ENCODE assay signal across 1 cellular context in the genomic region with DNA sequence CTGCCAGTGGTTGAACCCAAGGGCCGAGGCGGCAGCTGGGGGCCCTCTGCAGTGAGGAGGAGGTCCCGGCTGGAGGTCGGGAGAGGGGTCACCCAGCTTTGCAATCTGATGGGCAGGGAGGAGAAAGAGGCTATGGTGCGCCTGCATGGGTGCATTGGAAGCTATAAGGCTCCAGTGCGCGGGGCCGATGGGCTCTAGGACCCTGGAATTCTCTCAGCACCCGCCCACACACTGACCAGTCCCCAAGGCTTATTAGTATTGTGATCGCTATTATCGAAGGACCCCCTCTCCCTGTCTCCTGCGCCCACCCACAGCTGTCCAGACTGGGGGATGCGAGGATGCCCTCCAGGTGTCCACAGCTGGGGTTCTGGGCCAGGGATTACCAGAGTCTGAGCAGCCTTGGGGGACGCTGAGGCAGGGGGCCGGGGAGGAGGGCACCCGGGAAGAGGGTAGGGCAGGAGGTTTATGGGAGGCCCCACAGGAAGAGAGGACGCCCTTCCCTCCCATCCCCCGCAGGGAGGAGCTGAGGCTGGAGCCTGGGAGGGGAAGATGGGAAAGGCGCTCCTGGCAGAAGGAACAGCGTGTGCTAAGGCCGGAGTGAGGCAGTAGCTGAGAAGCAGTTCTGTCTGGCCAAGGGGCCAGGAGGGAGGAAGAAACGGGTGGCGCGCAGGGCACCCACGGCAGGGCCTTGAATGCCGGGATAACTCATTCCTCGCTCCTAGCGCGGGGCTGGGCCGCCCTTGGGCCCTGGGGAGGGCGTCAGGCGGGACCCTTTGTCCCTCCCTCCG.
TF ChIP-seq lines count a peak whose summit lies in the region.

No MANE protein-coding gene starts in this region.

TF ChIP-seq in WTC11, 78 proteins besides CTCF, POLR2A, EP300 and RAD21 (continued from another document and continues in another):
- TF ChIP-seq ZNF532 (CRISPR knock-in tag; IDR thresholded peaks at IDR 0.05; ENCODE audit: borderline replicate concordance) (no peak), USF1 (CRISPR knock-in tag; IDR thresholded peaks at IDR 0.05) (0 out of 2 replicates have a peak, but pooled peaks have one; percentile 18), ZNF423 (CRISPR knock-in tag; IDR thresholded peaks at IDR 0.05) (peak; percentile 86), NR1H2 (CRISPR knock-in tag; IDR thresholded peaks at IDR 0.05) (no peak), E2F5 (CRISPR knock-in tag; IDR thresholded peaks at IDR 0.05) (0 out of 2 replicates have a peak, but pooled peaks have one; percentile 6), MXD4 (CRISPR knock-in tag; IDR thresholded peaks at IDR 0.05; ENCODE audit: borderline replicate concordance) (no peak), AFF4 (CRISPR knock-in tag; IDR thresholded peaks at IDR 0.05; ENCODE audit: borderline replicate concordance) (0 out of 2 replicates have a peak, but pooled peaks have one; percentile 46), ZNF138 (CRISPR knock-in tag; conservative IDR thresholded peaks at IDR 0.05) (no peak), SMAD4 (CRISPR knock-in tag; IDR thresholded peaks at IDR 0.05) (0 out of 2 replicates have a peak, but pooled peaks have one; percentile 41), GTF2I (CRISPR knock-in tag; conservative IDR thresholded peaks at IDR 0.05) (peak; percentile 88), NFYB (CRISPR knock-in tag; conservative IDR thresholded peaks at IDR 0.05; ENCODE audit: low read depth) (no peak), ZNF396 (CRISPR knock-in tag; IDR thresholded peaks at IDR 0.05; ENCODE audit: borderline replicate concordance) (no peak), CDX4 (CRISPR knock-in tag; IDR thresholded peaks at IDR 0.05; ENCODE audit: borderline replicate concordance) (no peak), NR3C1 (CRISPR knock-in tag; conservative IDR thresholded peaks at IDR 0.05; ENCODE audit: low read depth) (no peak), ZSCAN18 (CRISPR knock-in tag; IDR thresholded peaks at IDR 0.05) (no peak), TP53 (CRISPR knock-in tag; IDR thresholded peaks at IDR 0.05) (no peak), JAZF1 (CRISPR knock-in tag; IDR thresholded peaks at IDR 0.05) (no peak), JUN (CRISPR knock-in tag; IDR thresholded peaks at IDR 0.05) (no peak), ZNF219 (CRISPR knock-in tag; IDR thresholded peaks at IDR 0.05; ENCODE audit: borderline replicate concordance) (0 out of 2 replicates have a peak, but pooled peaks have one; percentile 20), NFE2L1 (CRISPR knock-in tag; IDR thresholded peaks at IDR 0.05) (0 out of 2 replicates have a peak, but pooled peaks have one; percentile 30), FOXP1 (CRISPR knock-in tag; IDR thresholded peaks at IDR 0.05; ENCODE audit: borderline replicate concordance) (0 out of 2 replicates have a peak, but pooled peaks have one; percentile 20), FOXK1 (CRISPR knock-in tag; IDR thresholded peaks at IDR 0.05) (no peak), E2F1 (CRISPR knock-in tag; IDR thresholded peaks at IDR 0.05) (no peak)
- TF ChIP-seq, protein P1, sequence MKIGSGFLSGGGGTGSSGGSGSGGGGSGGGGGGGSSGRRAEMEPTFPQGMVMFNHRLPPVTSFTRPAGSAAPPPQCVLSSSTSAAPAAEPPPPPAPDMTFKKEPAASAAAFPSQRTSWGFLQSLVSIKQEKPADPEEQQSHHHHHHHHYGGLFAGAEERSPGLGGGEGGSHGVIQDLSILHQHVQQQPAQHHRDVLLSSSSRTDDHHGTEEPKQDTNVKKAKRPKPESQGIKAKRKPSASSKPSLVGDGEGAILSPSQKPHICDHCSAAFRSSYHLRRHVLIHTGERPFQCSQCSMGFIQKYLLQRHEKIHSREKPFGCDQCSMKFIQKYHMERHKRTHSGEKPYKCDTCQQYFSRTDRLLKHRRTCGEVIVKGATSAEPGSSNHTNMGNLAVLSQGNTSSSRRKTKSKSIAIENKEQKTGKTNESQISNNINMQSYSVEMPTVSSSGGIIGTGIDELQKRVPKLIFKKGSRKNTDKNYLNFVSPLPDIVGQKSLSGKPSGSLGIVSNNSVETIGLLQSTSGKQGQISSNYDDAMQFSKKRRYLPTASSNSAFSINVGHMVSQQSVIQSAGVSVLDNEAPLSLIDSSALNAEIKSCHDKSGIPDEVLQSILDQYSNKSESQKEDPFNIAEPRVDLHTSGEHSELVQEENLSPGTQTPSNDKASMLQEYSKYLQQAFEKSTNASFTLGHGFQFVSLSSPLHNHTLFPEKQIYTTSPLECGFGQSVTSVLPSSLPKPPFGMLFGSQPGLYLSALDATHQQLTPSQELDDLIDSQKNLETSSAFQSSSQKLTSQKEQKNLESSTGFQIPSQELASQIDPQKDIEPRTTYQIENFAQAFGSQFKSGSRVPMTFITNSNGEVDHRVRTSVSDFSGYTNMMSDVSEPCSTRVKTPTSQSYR (CRISPR knock-in tag; IDR thresholded peaks at IDR 0.05): peak; percentile 37; the same call in 1 of the 2 replicates
- TF ChIP-seq, protein P2, sequence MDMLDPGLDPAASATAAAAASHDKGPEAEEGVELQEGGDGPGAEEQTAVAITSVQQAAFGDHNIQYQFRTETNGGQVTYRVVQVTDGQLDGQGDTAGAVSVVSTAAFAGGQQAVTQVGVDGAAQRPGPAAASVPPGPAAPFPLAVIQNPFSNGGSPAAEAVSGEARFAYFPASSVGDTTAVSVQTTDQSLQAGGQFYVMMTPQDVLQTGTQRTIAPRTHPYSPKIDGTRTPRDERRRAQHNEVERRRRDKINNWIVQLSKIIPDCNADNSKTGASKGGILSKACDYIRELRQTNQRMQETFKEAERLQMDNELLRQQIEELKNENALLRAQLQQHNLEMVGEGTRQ (CRISPR knock-in tag; IDR thresholded peaks at IDR 0.05): 0 out of 2 replicates have a peak, but pooled peaks have one; percentile 18
- TF ChIP-seq, protein P3, sequence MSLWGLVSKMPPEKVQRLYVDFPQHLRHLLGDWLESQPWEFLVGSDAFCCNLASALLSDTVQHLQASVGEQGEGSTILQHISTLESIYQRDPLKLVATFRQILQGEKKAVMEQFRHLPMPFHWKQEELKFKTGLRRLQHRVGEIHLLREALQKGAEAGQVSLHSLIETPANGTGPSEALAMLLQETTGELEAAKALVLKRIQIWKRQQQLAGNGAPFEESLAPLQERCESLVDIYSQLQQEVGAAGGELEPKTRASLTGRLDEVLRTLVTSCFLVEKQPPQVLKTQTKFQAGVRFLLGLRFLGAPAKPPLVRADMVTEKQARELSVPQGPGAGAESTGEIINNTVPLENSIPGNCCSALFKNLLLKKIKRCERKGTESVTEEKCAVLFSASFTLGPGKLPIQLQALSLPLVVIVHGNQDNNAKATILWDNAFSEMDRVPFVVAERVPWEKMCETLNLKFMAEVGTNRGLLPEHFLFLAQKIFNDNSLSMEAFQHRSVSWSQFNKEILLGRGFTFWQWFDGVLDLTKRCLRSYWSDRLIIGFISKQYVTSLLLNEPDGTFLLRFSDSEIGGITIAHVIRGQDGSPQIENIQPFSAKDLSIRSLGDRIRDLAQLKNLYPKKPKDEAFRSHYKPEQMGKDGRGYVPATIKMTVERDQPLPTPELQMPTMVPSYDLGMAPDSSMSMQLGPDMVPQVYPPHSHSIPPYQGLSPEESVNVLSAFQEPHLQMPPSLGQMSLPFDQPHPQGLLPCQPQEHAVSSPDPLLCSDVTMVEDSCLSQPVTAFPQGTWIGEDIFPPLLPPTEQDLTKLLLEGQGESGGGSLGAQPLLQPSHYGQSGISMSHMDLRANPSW (CRISPR knock-in tag; conservative IDR thresholded peaks at IDR 0.05; ENCODE audit: low read depth): no peak
- TF ChIP-seq, protein P4, sequence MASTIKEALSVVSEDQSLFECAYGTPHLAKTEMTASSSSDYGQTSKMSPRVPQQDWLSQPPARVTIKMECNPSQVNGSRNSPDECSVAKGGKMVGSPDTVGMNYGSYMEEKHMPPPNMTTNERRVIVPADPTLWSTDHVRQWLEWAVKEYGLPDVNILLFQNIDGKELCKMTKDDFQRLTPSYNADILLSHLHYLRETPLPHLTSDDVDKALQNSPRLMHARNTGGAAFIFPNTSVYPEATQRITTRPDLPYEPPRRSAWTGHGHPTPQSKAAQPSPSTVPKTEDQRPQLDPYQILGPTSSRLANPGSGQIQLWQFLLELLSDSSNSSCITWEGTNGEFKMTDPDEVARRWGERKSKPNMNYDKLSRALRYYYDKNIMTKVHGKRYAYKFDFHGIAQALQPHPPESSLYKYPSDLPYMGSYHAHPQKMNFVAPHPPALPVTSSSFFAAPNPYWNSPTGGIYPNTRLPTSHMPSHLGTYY (CRISPR knock-in tag; IDR thresholded peaks at IDR 0.05): no peak
